ENCODE assay signal across 9 cellular contexts in genomic region chr5:132364319-132364718, GRCh38. TPM values are rescaled to one million over a fixed set of nuclear protein-coding genes. Genes with fewer than 3 reads are reported as not detected.
DNase-seq lines count a peak whose midpoint lies in the region; ATAC-seq, FAIRE-seq and TF ChIP-seq lines count a peak whose summit lies in the region.
"Had no signal": no experiment of that assay in that cellular context is flagged by ENCODE, and none has a peak within 500 bp of the region (broad histone marks: within the 10 kb centered on the region; RNA-seq: fewer than 3 reads in every experiment).

No MANE protein-coding gene starts in this region.

- TF ChIP-seq POLR2A in body of pancreas (IDR thresholded peaks at IDR 0.05) = no peak

- dilution Hi-C loops in keratinocyte (cut with MboI; ENCODE audit: extremely low pct_ligation_motif_present, low sequenced_read_pairs) = no loop called here

- H3K9me3 Mint-ChIP-seq in neural progenitor cell = peaks cover 2% of the 10 kb centered on the region
- H3K9me3 Mint-ChIP-seq: activated naive CD4-positive, alpha-beta T cell treated with anti-CD3 and anti-CD28 coated beads, Interleukin-2, amount 10 ng/mL, durations not matched to agents 7 days and 5 days had no signal

- TF ChIP-seq CTCF in body of pancreas (IDR thresholded peaks at IDR 0.05) (no peak), keratinocyte (optimal IDR thresholded peaks at IDR 0.05 in 1 of 3, IDR thresholded peaks at IDR 0.05 in 1 of 3, conservative IDR thresholded peaks at IDR 0.05 in 1 of 3; ENCODE audit: extremely low read depth in 1 of 3, insufficient read depth in 2 of 3, low read length in 3 of 3) (no peak), tibial artery (IDR thresholded peaks at IDR 0.05) (no peak), neural progenitor cell (IDR thresholded peaks at IDR 0.05) (no peak)

- peaks cover 9% of the 10 kb centered on the region for H3K79me2 ChIP-seq in keratinocyte (ENCODE audit: control insufficient read depth, insufficient read depth, low read length)
- no peaks in the 10 kb centered on the region for H3K79me2 ChIP-seq in neural progenitor cell (ENCODE audit: low read depth)

- H3K9ac ChIP-seq in keratinocyte (ENCODE audit: control insufficient read depth, extremely low read depth, insufficient read depth, low read length) (peak overlapping the region; percentile 26), neural progenitor cell (no peak overlapping the region)

- H3K27me3 Mint-ChIP-seq in neural progenitor cell (ENCODE audit: insufficient read depth, low read depth) = no peaks in the 10 kb centered on the region
- H3K27me3 Mint-ChIP-seq: activated naive CD4-positive, alpha-beta T cell treated with anti-CD3 and anti-CD28 coated beads, Interleukin-2, amount 10 ng/mL, durations not matched to agents 7 days and 5 days had no signal

- H3K27ac Mint-ChIP-seq in neural progenitor cell = no peak overlapping the region
- H3K27ac Mint-ChIP-seq: activated naive CD4-positive, alpha-beta T cell treated with anti-CD3 and anti-CD28 coated beads, Interleukin-2, amount 10 ng/mL, durations not matched to agents 7 days and 5 days had no signal

- peaks cover 3% of the 10 kb centered on the region for H3K36me3 Mint-ChIP-seq in neural progenitor cell
- H3K36me3 Mint-ChIP-seq: activated naive CD4-positive, alpha-beta T cell treated with anti-CD3 and anti-CD28 coated beads, Interleukin-2, amount 10 ng/mL, durations not matched to agents 7 days and 5 days had no signal

- no peaks in the 10 kb centered on the region for H4K20me1 ChIP-seq in keratinocyte (ENCODE audit: control insufficient read depth, extremely low read depth, insufficient read depth, low read length)
- no peaks in the 10 kb centered on the region for H4K20me1 ChIP-seq in neural progenitor cell (ENCODE audit: low read depth)

- no peak overlapping the region for H3K4me3 Mint-ChIP-seq in neural progenitor cell
- H3K4me3 Mint-ChIP-seq: activated naive CD4-positive, alpha-beta T cell treated with anti-CD3 and anti-CD28 coated beads, Interleukin-2, amount 10 ng/mL, durations not matched to agents 7 days and 5 days had no signal

- no peaks in the 10 kb centered on the region for H3K9me1 ChIP-seq in keratinocyte (ENCODE audit: control insufficient read depth, extremely low read depth, insufficient read depth, low read length)

- peak; percentile 73 for DNase-seq in HS-5 (ENCODE audit: low read depth)
- DNase-seq in body of pancreas = peak in 1 of 4 donors; percentile 57
- peak; percentile 59 for DNase-seq in keratinocyte (ENCODE audit: low read depth, low spot score)
- DNase-seq in tibial artery = peak; percentile 62 to 75
- DNase-seq in central memory CD4-positive, alpha-beta T cell = no peak
- no peak for DNase-seq in NCI-H2029 treated with DMSO at 0.1 percent for 48 hours (lab: John Stamatoyannopoulos, UW)
- no peak for DNase-seq in neural progenitor cell (ENCODE audit: low spot score)
- DNase-seq: activated naive CD4-positive, alpha-beta T cell treated with anti-CD3 and anti-CD28 coated beads, Interleukin-2, amount 10 ng/mL, durations not matched to agents 7 days and 5 days; esophagus squamous epithelium had no signal

- WGBS in body of pancreas, 2 donors = 0 to 11% methylated on average over 1 of the region's 1 CpG

- intact Hi-C loops in body of pancreas (cut with DNase I) (no loop called here), tibial artery (cut with DNase I; ENCODE audit: low total_unique reads) (no loop called here)

- peak overlapping the region in 2 of 4 donors; percentile 55 to 61 for H3K27ac ChIP-seq in body of pancreas
- peak overlapping the region; percentile 85 for H3K27ac ChIP-seq in keratinocyte (ENCODE audit: control insufficient read depth, insufficient read depth, low read length)
- peak overlapping the region; percentile 69 to 74 for H3K27ac ChIP-seq in tibial artery
- H3K27ac ChIP-seq in neural progenitor cell = no peak overlapping the region

- no peaks in the 10 kb centered on the region for H3K27me3 ChIP-seq in body of pancreas
- H3K27me3 ChIP-seq in keratinocyte (ENCODE audit: control insufficient read depth, extremely low read depth, insufficient read depth, low read length) = no peaks in the 10 kb centered on the region
- H3K27me3 ChIP-seq in tibial artery = no peaks in the 10 kb centered on the region
- peaks cover 11% of the 10 kb centered on the region for H3K27me3 ChIP-seq in neural progenitor cell
- H3K27me3 ChIP-seq: esophagus squamous epithelium had no signal

- H3K4me1 ChIP-seq in body of pancreas (peaks cover 28% of the 10 kb centered on the region), keratinocyte (ENCODE audit: control insufficient read depth, extremely low read depth, insufficient read depth, low read length) (peaks cover 48% of the 10 kb centered on the region), tibial artery (peaks cover 0 to 45% (median 26%) of the 10 kb centered on the region in 4 donors), neural progenitor cell (peaks cover 6% of the 10 kb centered on the region)

- peak; percentile 74 for ATAC-seq in body of pancreas

- H2AFZ ChIP-seq in keratinocyte (ENCODE audit: control insufficient read depth, low read length) = no peak overlapping the region
- no peak overlapping the region for H2AFZ ChIP-seq in neural progenitor cell (replicated peaks)

- no peaks in the 10 kb centered on the region for H3K9me3 ChIP-seq in body of pancreas
- no peaks in the 10 kb centered on the region for H3K9me3 ChIP-seq in keratinocyte (ENCODE audit: control insufficient read depth, low read depth, low read length)
- no peaks in the 10 kb centered on the region for H3K9me3 ChIP-seq in tibial artery
- no peaks in the 10 kb centered on the region for H3K9me3 ChIP-seq in neural progenitor cell (ENCODE audit: low read depth)
- H3K9me3 ChIP-seq: esophagus squamous epithelium had no signal

- FAIRE-seq in keratinocyte (lab: Jason Lieb, UNC) = peak; percentile 89

- H3K4me2 ChIP-seq in keratinocyte (ENCODE audit: control insufficient read depth, extremely low read depth, insufficient read depth, low read depth, low read length) = peak overlapping the region; percentile 22
- H3K4me2 ChIP-seq in neural progenitor cell = no peak overlapping the region

- no peaks in the 10 kb centered on the region for H3K36me3 ChIP-seq in body of pancreas (replicated peaks in 1 of 2; ENCODE audit: insufficient read depth in 1 of 2, low read depth in 2 of 2)
- peaks cover 1 to 13% of the 10 kb centered on the region in 2 experiments for H3K36me3 ChIP-seq in keratinocyte (ENCODE audit: control insufficient read depth in 2 of 2, extremely low read depth in 1 of 2, insufficient read depth in 2 of 2, low read length in 2 of 2)
- no peaks in the 10 kb centered on the region for H3K36me3 ChIP-seq in tibial artery
- H3K36me3 ChIP-seq in neural progenitor cell = no peaks in the 10 kb centered on the region

- H3K4me1 Mint-ChIP-seq in neural progenitor cell = peaks cover 4% of the 10 kb centered on the region

- H3F3A ChIP-seq in neural progenitor cell (ENCODE audit: low read depth) = peaks cover 7% of the 10 kb centered on the region

- H3K4me3 ChIP-seq in body of pancreas (no peak overlapping the region), keratinocyte (ENCODE audit: control insufficient read depth in 2 of 3, extremely low read depth in 1 of 3, insufficient read depth in 2 of 3, low read depth in 1 of 3, low read length in 3 of 3) (no peak overlapping the region), tibial artery (no peak overlapping the region), neural progenitor cell (no peak overlapping the region)
- H3K4me3 ChIP-seq: esophagus squamous epithelium had no signal

RNA-seq across cellular contexts. Expression of gene SLC22A5, which starts 5.2 kb away (rescaled TPM):
- total RNA-seq in body of pancreas = 10 to 100 TPM; 21.3 to 30.3 TPM
- polyA plus RNA-seq in keratinocyte = 14.8 to 23.0 TPM (median 21.5 TPM) in 3 replicates
- 2.4 TPM for polyA plus RNA-seq in keratinocyte (2011; ENCODE audit: low read depth)
- 9.5 and 17.4 TPM in 2 replicates for polyA plus RNA-seq in keratinocyte (2011; cell fraction: cytosol; rRNA removed)
- 56.3 and 66.2 TPM in 2 replicates for polyA plus RNA-seq in keratinocyte (2011; cell fraction: nucleus; rRNA removed)
- 7.7 and 9.6 TPM in 2 replicates for polyA plus RNA-seq in keratinocyte (2012; ENCODE audit: low replicate concordance)
- 43.5 to 54.4 TPM (median 46.9 TPM) in 3 replicates for polyA minus RNA-seq in keratinocyte
- polyA minus RNA-seq in keratinocyte (2011; cell fraction: cytosol; rRNA and poly(A)+ RNA removed) = 18.8 TPM
- 29.9 and 37.5 TPM in 2 replicates for polyA minus RNA-seq in keratinocyte (2011; cell fraction: nucleus; rRNA and poly(A)+ RNA removed)
- 3.1 and 4.3 TPM in 2 replicates for total RNA-seq in neural progenitor cell (ENCODE audit: low replicate concordance)

Comparison
In these comparisons a context has a peak if more than half of its experiments do, and no peak if none do; other contexts are left out.
1. DNase-seq: peak in HS-5 (single experiment), keratinocyte (single experiment) and tibial artery (2 of 2); none in central memory CD4-positive, alpha-beta T cell (single experiment), NCI-H2029 treated with DMSO at 0.1 percent for 48 hours (single experiment) and neural progenitor cell (single experiment).